1 cellular context compared by ENCODE assay signal in the genomic region with DNA sequence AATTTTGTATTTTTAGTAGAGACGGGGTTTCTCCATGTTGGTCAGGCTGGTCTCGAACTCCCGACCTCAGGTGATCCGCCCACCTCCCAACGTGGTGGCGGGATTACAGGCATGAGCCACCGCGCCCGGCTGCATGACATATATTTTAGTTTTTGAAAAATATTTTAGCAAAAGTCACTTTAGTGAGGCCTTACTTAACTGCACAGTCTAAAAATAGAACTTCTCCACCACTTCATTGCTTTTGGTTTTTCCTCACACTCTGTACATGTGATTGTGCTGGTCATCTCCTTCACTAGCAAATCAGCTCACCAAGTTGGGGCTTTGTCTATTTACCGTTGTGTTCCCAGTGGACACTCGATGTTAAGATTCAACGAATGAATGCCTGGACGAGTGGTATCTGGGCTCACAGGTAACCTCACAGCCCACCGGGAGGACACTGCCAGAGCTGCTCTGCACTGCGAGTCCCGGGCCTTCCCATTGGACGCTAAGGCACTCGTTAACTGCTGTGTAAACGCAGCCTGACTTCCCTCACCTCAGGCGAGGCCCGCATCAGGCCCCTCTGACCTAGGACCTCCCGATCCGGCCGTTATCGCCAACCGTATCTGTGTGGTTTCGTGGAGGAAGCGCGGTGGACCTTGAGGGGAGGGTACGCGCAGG.
TF ChIP-seq lines count a peak whose summit lies in the region.

No MANE protein-coding gene starts in this region.

TF ChIP-seq in HepG2, 621 proteins besides CTCF, POLR2A, EP300 and RAD21 (continued from another document and continues in another):
- TF ChIP-seq ZNF562 (CRISPR knock-in tag; IDR thresholded peaks at IDR 0.05; ENCODE audit: borderline replicate concordance) (no peak), RAD51 (IDR thresholded peaks at IDR 0.05; ENCODE audit: borderline replicate concordance) (no peak), KDM5A (IDR thresholded peaks at IDR 0.05; ENCODE audit: borderline replicate concordance, low read length) (no peak), CHD4 (IDR thresholded peaks at IDR 0.05; ENCODE audit: borderline replicate concordance, low read length) (peak; percentile 63; the same call in 1 of the 2 replicates), ARID5B (CRISPR knock-in tag; IDR thresholded peaks at IDR 0.05) (no peak), KDM4B (CRISPR knock-in tag; IDR thresholded peaks at IDR 0.05) (peak; percentile 11; the same call in 1 of the 2 replicates), ZFP62 (CRISPR knock-in tag; IDR thresholded peaks at IDR 0.05) (no peak), ZFX (CRISPR knock-in tag; IDR thresholded peaks at IDR 0.05; ENCODE audit: low read depth) (peak; percentile 94), PHF8 (CRISPR knock-in tag; IDR thresholded peaks at IDR 0.05) (peak; percentile 73), GATA4 (IDR thresholded peaks at IDR 0.05; ENCODE audit: borderline replicate concordance, low read depth) (0 out of 2 replicates have a peak, but pooled peaks have one; percentile 13), ZNF280B (CRISPR knock-in tag; IDR thresholded peaks at IDR 0.05; ENCODE audit: borderline replicate concordance) (0 out of 2 replicates have a peak, but pooled peaks have one; percentile 8), NR2F6 (IDR thresholded peaks at IDR 0.05) (no peak; the same call in 1 of the 2 replicates), NR2F6 (CRISPR knock-in tag; IDR thresholded peaks at IDR 0.05) (peak; percentile 62), ZNF256 (CRISPR knock-in tag; conservative IDR thresholded peaks at IDR 0.05) (no peak), ZSCAN25 (CRISPR knock-in tag; IDR thresholded peaks at IDR 0.05) (peak; percentile 48; the same call in 1 of the 2 replicates), ZNF207 (IDR thresholded peaks at IDR 0.05; ENCODE audit: borderline replicate concordance) (no peak), FOXA3 (CRISPR knock-in tag; IDR thresholded peaks at IDR 0.05) (peak; percentile 50; the same call in 1 of the 2 replicates), SIX1 (CRISPR knock-in tag; IDR thresholded peaks at IDR 0.05; ENCODE audit: borderline replicate concordance) (no peak), ZMYM2 (CRISPR knock-in tag; IDR thresholded peaks at IDR 0.05) (0 out of 2 replicates have a peak, but pooled peaks have one; percentile 4), BATF2 (CRISPR knock-in tag; IDR thresholded peaks at IDR 0.05) (0 out of 2 replicates have a peak, but pooled peaks have one; percentile 9), ZNF713 (CRISPR knock-in tag; IDR thresholded peaks at IDR 0.05) (no peak), RNF2 (conservative IDR thresholded peaks at IDR 0.05; ENCODE audit: low read depth) (no peak), ARNT2 (CRISPR knock-in tag; IDR thresholded peaks at IDR 0.05; ENCODE audit: low read depth) (0 out of 2 replicates have a peak, but pooled peaks have one; percentile 26), SOX13 (IDR thresholded peaks at IDR 0.05) (no peak), SOX13 (CRISPR knock-in tag; conservative IDR thresholded peaks at IDR 0.05 in 1 of 2, IDR thresholded peaks at IDR 0.05 in 1 of 2) (0 out of 4 replicates have a peak, but pooled peaks of 1 of the 2 experiments have one; percentile 3), NFYB (CRISPR knock-in tag; IDR thresholded peaks at IDR 0.05) (peak; percentile 72), RERE (CRISPR knock-in tag; IDR thresholded peaks at IDR 0.05; ENCODE audit: low read depth) (0 out of 2 replicates have a peak, but pooled peaks have one; percentile 41), HNRNPUL1 (IDR thresholded peaks at IDR 0.05; ENCODE audit: low read depth, low read length) (no peak), ZNF225 (CRISPR knock-in tag; IDR thresholded peaks at IDR 0.05) (0 out of 2 replicates have a peak, but pooled peaks have one; percentile 16)
- TF ChIP-seq, protein P1, sequence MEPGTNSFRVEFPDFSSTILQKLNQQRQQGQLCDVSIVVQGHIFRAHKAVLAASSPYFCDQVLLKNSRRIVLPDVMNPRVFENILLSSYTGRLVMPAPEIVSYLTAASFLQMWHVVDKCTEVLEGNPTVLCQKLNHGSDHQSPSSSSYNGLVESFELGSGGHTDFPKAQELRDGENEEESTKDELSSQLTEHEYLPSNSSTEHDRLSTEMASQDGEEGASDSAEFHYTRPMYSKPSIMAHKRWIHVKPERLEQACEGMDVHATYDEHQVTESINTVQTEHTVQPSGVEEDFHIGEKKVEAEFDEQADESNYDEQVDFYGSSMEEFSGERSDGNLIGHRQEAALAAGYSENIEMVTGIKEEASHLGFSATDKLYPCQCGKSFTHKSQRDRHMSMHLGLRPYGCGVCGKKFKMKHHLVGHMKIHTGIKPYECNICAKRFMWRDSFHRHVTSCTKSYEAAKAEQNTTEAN (CRISPR knock-in tag; conservative IDR thresholded peaks at IDR 0.05), result no peak
- TF ChIP-seq, protein P2, sequence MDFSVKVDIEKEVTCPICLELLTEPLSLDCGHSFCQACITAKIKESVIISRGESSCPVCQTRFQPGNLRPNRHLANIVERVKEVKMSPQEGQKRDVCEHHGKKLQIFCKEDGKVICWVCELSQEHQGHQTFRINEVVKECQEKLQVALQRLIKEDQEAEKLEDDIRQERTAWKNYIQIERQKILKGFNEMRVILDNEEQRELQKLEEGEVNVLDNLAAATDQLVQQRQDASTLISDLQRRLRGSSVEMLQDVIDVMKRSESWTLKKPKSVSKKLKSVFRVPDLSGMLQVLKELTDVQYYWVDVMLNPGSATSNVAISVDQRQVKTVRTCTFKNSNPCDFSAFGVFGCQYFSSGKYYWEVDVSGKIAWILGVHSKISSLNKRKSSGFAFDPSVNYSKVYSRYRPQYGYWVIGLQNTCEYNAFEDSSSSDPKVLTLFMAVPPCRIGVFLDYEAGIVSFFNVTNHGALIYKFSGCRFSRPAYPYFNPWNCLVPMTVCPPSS (IDR thresholded peaks at IDR 0.05), result no peak
- TF ChIP-seq, protein P3, sequence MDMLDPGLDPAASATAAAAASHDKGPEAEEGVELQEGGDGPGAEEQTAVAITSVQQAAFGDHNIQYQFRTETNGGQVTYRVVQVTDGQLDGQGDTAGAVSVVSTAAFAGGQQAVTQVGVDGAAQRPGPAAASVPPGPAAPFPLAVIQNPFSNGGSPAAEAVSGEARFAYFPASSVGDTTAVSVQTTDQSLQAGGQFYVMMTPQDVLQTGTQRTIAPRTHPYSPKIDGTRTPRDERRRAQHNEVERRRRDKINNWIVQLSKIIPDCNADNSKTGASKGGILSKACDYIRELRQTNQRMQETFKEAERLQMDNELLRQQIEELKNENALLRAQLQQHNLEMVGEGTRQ (IDR thresholded peaks at IDR 0.05; ENCODE audit: low read depth, low read length), result no peak
- TF ChIP-seq, protein P3 (CRISPR knock-in tag; IDR thresholded peaks at IDR 0.05; ENCODE audit: borderline replicate concordance), result 0 out of 2 replicates have a peak, but pooled peaks have one; percentile 14
- TF ChIP-seq, protein P4, sequence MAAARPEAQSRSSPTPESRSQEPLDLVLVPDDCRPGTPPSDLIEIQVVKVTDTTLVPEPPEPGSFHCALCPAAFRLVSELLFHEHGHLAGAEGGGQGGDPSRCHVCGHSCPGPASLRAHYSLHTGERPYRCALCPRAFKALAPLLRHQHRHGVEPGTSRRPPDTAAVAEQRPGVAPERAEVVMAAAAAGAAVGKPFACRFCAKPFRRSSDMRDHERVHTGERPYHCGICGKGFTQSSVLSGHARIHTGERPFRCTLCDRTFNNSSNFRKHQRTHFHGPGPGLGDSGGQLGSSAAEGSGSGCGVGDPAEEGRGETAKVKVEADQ (CRISPR knock-in tag; IDR thresholded peaks at IDR 0.05; ENCODE audit: borderline replicate concordance), result no peak
- TF ChIP-seq, protein P5, sequence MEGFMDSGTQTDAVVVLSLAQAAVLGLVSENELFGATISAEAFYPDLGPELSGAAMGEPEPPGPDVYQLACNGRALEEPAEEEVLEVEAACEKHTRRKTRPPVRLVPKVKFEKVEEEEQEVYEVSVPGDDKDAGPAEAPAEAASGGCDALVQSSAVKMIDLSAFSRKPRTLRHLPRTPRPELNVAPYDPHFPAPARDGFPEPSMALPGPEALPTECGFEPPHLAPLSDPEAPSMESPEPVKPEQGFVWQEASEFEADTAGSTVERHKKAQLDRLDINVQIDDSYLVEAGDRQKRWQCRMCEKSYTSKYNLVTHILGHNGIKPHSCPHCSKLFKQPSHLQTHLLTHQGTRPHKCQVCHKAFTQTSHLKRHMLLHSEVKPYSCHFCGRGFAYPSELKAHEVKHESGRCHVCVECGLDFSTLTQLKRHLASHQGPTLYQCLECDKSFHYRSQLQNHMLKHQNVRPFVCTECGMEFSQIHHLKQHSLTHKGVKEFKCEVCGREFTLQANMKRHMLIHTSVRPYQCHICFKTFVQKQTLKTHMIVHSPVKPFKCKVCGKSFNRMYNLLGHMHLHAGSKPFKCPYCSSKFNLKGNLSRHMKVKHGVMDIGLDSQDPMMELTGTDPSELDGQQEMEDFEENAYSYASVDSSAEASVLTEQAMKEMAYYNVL (CRISPR knock-in tag; IDR thresholded peaks at IDR 0.05; ENCODE audit: borderline replicate concordance), result no peak
- TF ChIP-seq, protein P6, sequence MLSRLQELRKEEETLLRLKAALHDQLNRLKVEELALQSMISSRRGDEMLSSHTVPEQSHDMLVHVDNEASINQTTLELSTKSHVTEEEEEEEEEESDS (CRISPR knock-in tag; IDR thresholded peaks at IDR 0.05; ENCODE audit: borderline replicate concordance), result no peak
